ENCODE assay signal across 8 cellular contexts in the genomic region with DNA sequence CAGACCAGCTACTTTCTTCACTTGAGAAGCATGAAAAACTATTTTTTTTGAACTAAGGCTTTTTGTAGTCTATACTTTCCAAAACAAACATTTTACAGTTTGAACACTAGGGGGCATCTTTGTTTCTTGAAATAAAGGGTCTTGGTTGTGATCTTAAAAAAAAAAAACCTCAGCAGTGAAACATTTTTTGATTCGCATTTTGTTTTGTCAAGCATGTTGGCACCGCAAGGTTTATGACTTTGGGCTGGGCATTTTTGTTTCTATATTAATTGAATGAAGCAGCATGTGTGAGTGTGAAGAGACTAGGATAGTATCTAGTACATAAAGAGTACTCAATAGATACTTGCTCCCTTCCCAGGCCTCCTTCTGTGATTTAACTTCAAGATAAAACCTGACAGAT. TPM values are rescaled to one million over a fixed set of nuclear protein-coding genes. Genes with fewer than 3 reads are reported as not detected.
A peak's percentile ranks its signal among the peaks of the same experiment; 100 is the strongest.
DNase-seq lines count a peak whose midpoint lies in the region; ATAC-seq, FAIRE-seq and TF ChIP-seq lines count a peak whose summit lies in the region.

No MANE protein-coding gene starts in this region.

- no peaks in the 10 kb centered on the region for H4K20me1 ChIP-seq in SK-N-SH (ENCODE audit: insufficient read depth)

- WGBS in SK-N-SH (ENCODE audit: low lambda C conversion rate), result 11% methylated on average over 2 of the region's 2 CpGs
- WGBS in pancreas, 2 donors, result 1 to 3% methylated on average over 2 of the region's 2 CpGs

- peak; percentile 75 for TF ChIP-seq RAD21 in SK-N-SH (IDR thresholded peaks at IDR 0.05; ENCODE audit: low read length)

- TF ChIP-seq EP300 in SK-N-SH (IDR thresholded peaks at IDR 0.05; ENCODE audit: borderline replicate concordance in 1 of 2, low read depth in 1 of 2, low read length in 1 of 2), result no peak

- no peaks in the 10 kb centered on the region for H3K27me3 ChIP-seq in SK-N-SH (ENCODE audit: insufficient read depth)
- H3K27me3 ChIP-seq in pancreas, result no peaks in the 10 kb centered on the region

- ATAC-seq in pancreas, result peak in 3 of 4 donors; percentile 75 to 81 (median 78)
- ATAC-seq in GM21360 (IDR thresholded peaks at IDR 0.05; ENCODE audit: unreplicated experiment), result no peak

- DNase-seq in NCI-H1417 (lab: John Stamatoyannopoulos, UW) (peak; percentile 2 to 58 (median 45)), NCI-H1417 treated with DMSO at 0.1 percent for 48 hours (lab: John Stamatoyannopoulos, UW) (no peak), LNCaP clone FGC (ENCODE audit: low read depth) (peak; percentile 18), SK-N-SH (peak; percentile 45), fibroblast of gingiva (ENCODE audit: low read depth) (peak; percentile 54), pancreas (no peak), GM12891 (ENCODE audit: insufficient read length, low spot score) (no peak)

- no peak overlapping the region for H3K9ac ChIP-seq in SK-N-SH

- H2AFZ ChIP-seq in SK-N-SH (ENCODE audit: low read depth), result peak overlapping the region; percentile 26; the same call in 1 of the 2 replicates

- H3K36me3 ChIP-seq in SK-N-SH (replicated peaks in 1 of 2; ENCODE audit: control insufficient read depth in 1 of 2, insufficient read depth in 2 of 2, low read length in 1 of 2), result no peaks in the 10 kb centered on the region
- H3K36me3 ChIP-seq in pancreas, result peaks cover 0 to 3% (median 0%) of the 10 kb centered on the region in 3 donors

- H3K4me1 ChIP-seq in SK-N-SH (ENCODE audit: control insufficient read depth in 1 of 2, insufficient read depth in 2 of 2, low read depth in 1 of 2, low read length in 1 of 2) (peaks cover 2 to 25% of the 10 kb centered on the region in 2 experiments), pancreas (peaks cover 0 to 5% (median 0%) of the 10 kb centered on the region in 3 donors)

- H3K4me3 ChIP-seq in LNCaP clone FGC (ENCODE audit: low read depth, low read length) (no peak overlapping the region), SK-N-SH (ENCODE audit: low read depth in 2 of 2, low read length in 1 of 2) (no peak overlapping the region; a peak in 1 of 4 replicates), pancreas (no peak overlapping the region)

- H3K9me2 ChIP-seq in SK-N-SH, result no peaks in the 10 kb centered on the region

- CTCF ChIA-PET in SK-N-SH (lab: Yijun Ruan, JAX), result interaction anchor here (0.6 to 3.0 kb wide), 37 partner anchors 9 to 833 kb away, joined by 3 to 18 read pairs (median 3); partner anchors contain the start of gene SSBP2

- peaks cover 18% of the 10 kb centered on the region for H3F3A ChIP-seq in SK-N-SH (replicated peaks; ENCODE audit: insufficient read depth)

- H3K27ac ChIP-seq in SK-N-SH (ENCODE audit: low read depth in 2 of 2, low read length in 1 of 2) (peak overlapping the region in 1 of 2 experiments; percentile 30; a peak in 1 of 4 replicates), pancreas (no peak overlapping the region)

- peak; percentile 93 for FAIRE-seq in pancreas (lab: Jason Lieb, UNC)
- FAIRE-seq in GM12891 (lab: Jason Lieb, UNC), result no peak

- TF ChIP-seq CTCF in LNCaP clone FGC (IDR thresholded peaks at IDR 0.05; ENCODE audit: control insufficient read depth, extremely low read depth, insufficient read depth) (peak; percentile 30; the same call in 1 of the 2 replicates), SK-N-SH (IDR thresholded peaks at IDR 0.05) (peak; percentile 76), pancreas (IDR thresholded peaks at IDR 0.05) (peak in 3 of 4 donors; percentile 35 to 56 (median 45))

- H3K4me2 ChIP-seq in SK-N-SH, result 0 out of 2 replicates have a peak overlapping the region, but pooled peaks have one; percentile 1

- no peaks in the 10 kb centered on the region for H3K79me2 ChIP-seq in SK-N-SH (ENCODE audit: insufficient read depth)

- POLR2A ChIA-PET in SK-N-SH (lab: Yijun Ruan, JAX), result no interaction called here

- H3K9me3 ChIP-seq in SK-N-SH (no peaks in the 10 kb centered on the region), pancreas (no peaks in the 10 kb centered on the region)

- intact Hi-C loops in pancreas (cut with DNase I), result loop anchor here in 1 of 3 donors (10.0 kb wide), 1 partner anchor 739 kb away; no protein-coding TSS in a partner anchor

- no peak for TF ChIP-seq POLR2A in GM12891 (IDR thresholded peaks at IDR 0.05; ENCODE audit: low read depth, low read length)

TF ChIP-seq in SK-N-SH, 30 proteins besides CTCF, POLR2A, EP300 and RAD21:
- TF ChIP-seq SMC3 (IDR thresholded peaks at IDR 0.05; ENCODE audit: low read depth, low read length), result peak; percentile 57
- no peak for TF ChIP-seq TCF12 (IDR thresholded peaks at IDR 0.05)
TF ChIP-seq in SK-N-SH: peak in this region for 1.

TF ChIP-seq in GM12891, 5 proteins besides CTCF, POLR2A, EP300 and RAD21:
- TF ChIP-seq POU2F2 (IDR thresholded peaks at IDR 0.05; ENCODE audit: low read depth, low read length) (no peak), TAF1 (IDR thresholded peaks at IDR 0.05; ENCODE audit: low read depth, low read length) (no peak), PAX5 (IDR thresholded peaks at IDR 0.05; ENCODE audit: insufficient read depth, low read length, severe bottlenecking) (no peak), POLR2AphosphoS5 (IDR thresholded peaks at IDR 0.05; ENCODE audit: low read depth, low read length) (no peak), SPI1 (IDR thresholded peaks at IDR 0.05; ENCODE audit: low read depth, low read length) (no peak)

RNA-seq across cellular contexts. Expression of gene ACOT12, which starts 31.6 kb away (rescaled TPM):
- 0.07 and 0.19 TPM in 2 replicates for polyA plus RNA-seq in SK-N-SH (2012; rRNA removed)
- polyA plus RNA-seq in SK-N-SH (2012; cell fraction: cytosol; rRNA removed), result 0.03 TPM in 1 of 2 replicates, not detected in the other
- polyA plus RNA-seq in SK-N-SH (2012; cell fraction: nucleus; rRNA removed), result 0.23 TPM in 1 of 2 replicates, not detected in the other
- total RNA-seq in pancreas, result under 1 TPM in 2 of 6 donors, not detected in 4; 0.06 to 0.44 TPM
- polyA plus RNA-seq in pancreas, result under 1 TPM in 1 of 2 donors, not detected in 1; 0.40 TPM
- polyA plus RNA-seq in GM12891 (2012; ENCODE audit: low read depth, missing spikeins), result not detected

Comparison
In these comparisons a context has a peak if more than half of its experiments do, and no peak if none do; other contexts are left out.
1. DNase-seq: peak in NCI-H1417 (3 of 3), LNCaP clone FGC (single experiment), SK-N-SH (single experiment) and fibroblast of gingiva (single experiment); none in NCI-H1417 treated with DMSO at 0.1 percent for 48 hours (single experiment), pancreas (0 of 6) and GM12891 (single experiment).
2. Peak in every context shown above with its lines, with median percentiles within 50 percentile points of each other: CTCF ChIP-seq.